Comparison of ENCODE assay signal across 8 cellular contexts in the genomic region with DNA sequence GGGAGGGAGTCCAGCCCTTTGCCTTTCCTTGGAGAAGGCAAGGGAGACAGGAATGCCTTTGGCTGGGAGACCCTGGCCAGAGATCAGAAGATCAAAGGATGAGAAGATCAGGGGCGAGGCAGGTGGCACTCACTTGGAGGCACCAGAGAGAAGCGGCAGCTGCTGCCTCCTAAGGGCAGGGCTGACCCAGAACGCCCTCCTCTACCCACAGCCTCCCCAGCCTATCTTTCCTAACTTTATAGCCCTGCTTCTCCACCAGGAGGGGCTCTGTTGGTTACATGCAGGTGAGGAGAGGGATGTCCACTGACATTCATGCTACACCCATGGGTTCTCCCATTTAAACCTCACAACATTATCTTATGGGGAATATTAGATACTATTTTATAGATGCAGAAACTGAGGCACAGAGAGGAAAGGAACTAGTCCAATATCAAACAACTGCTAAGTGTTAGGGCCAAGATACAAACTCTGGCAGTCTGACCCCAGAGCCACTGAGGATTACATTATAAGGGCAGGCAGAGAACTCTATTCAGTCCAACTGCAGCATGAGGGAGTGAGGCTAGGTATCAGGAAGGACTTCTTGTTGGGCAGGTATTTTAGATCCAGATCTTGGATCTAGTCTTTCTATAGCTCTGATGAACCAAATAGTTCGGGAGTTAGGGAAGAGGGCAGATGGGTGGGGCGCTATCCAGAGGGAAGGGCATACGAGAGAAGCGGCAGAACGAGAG. TPM values are rescaled to one million over a fixed set of nuclear protein-coding genes. Genes with fewer than 3 reads are reported as not detected.
DNase-seq lines count a peak whose midpoint lies in the region; ATAC-seq, FAIRE-seq and TF ChIP-seq lines count a peak whose summit lies in the region.

No MANE protein-coding gene starts in this region.

- TF ChIP-seq RAD21 in A549 (conservative IDR thresholded peaks at IDR 0.05 in 1 of 2, IDR thresholded peaks at IDR 0.05 in 1 of 2), result peak; percentile 19 to 46; a peak in 2 of 5 replicates
- no peak; the same call in none of the 2 replicates for TF ChIP-seq RAD21 in HCT116 (IDR thresholded peaks at IDR 0.05; ENCODE audit: low read depth)

- POLR2A ChIA-PET in A549 (lab: Yijun Ruan, JAX) (no interaction called here), HCT116 (lab: Charles Lee) (interaction anchor here (0.6 kb wide), 1 partner anchor 88 kb away, joined by 3 read pairs; no protein-coding TSS in a partner anchor)

- H3K36me3 ChIP-seq in HCT116 (ENCODE audit: control insufficient read depth in 1 of 2, insufficient read depth in 2 of 2, low read length in 2 of 2), result no peaks in the 10 kb centered on the region

- peak overlapping the region in 1 of 2 experiments; percentile 77; a peak in 4 of 6 replicates for H3K27ac ChIP-seq in A549
- no peak overlapping the region for H3K27ac ChIP-seq in HCT116 (ENCODE audit: low read depth, low read length)
- no peak overlapping the region for H3K27ac ChIP-seq in VCaP

- H3K27me3 Mint-ChIP-seq in immature natural killer cell (ENCODE audit: low read depth in 3 of 3), result peaks cover 3 to 10% (median 5%) of the 10 kb centered on the region in 3 donors
- H3K27me3 Mint-ChIP-seq in activated CD8-positive, alpha-beta memory T cell treated with anti-CD3 and anti-CD28 coated beads, Interleukin-2, amount 10 ng/mL, durations not matched to agents 7 days and 5 days, result peaks cover 66% of the 10 kb centered on the region

- no TSS peak for BruUV-seq in HCT116 (replicated peaks; lab: Mats Ljungman, UMichigan)

- no peak for TF ChIP-seq EP300 in A549 (IDR thresholded peaks at IDR 0.05)

- peak; percentile 59 to 72 for DNase-seq in A549 (ENCODE audit: low read depth in 1 of 2, low spot score in 1 of 2)
- DNase-seq in HCT116 (ENCODE audit: low read depth, low spot score), result no peak
- DNase-seq in immature natural killer cell, result no peak
- no peak for DNase-seq in AG20443 (ENCODE audit: low spot score)
- no peak for DNase-seq in activated CD8-positive, alpha-beta memory T cell treated with anti-CD3 and anti-CD28 coated beads, Interleukin-2, amount 10 ng/mL, durations not matched to agents 7 days and 5 days
- no peak for DNase-seq in superior temporal gyrus (ENCODE audit: extremely low spot score)
- DNase-seq in NCI-H1694 treated with DMSO at 0.1 percent for 48 hours (lab: John Stamatoyannopoulos, UW), result no peak

- TF ChIP-seq POLR2A in A549 (IDR thresholded peaks at IDR 0.05; ENCODE audit: low read length), result no peak
- TF ChIP-seq POLR2A in HCT116 (IDR thresholded peaks at IDR 0.05; ENCODE audit: borderline replicate concordance, extremely low read depth, insufficient read depth, insufficient read length), result no peak

- WGBS in A549 (ENCODE audit: missing lambda C conversion rate), result 55% methylated on average over 8 of the region's 8 CpGs

- H3K4me1 Mint-ChIP-seq in immature natural killer cell, result peaks cover 21 to 55% of the 10 kb centered on the region in 2 donors
- H3K4me1 Mint-ChIP-seq in activated CD8-positive, alpha-beta memory T cell treated with anti-CD3 and anti-CD28 coated beads, Interleukin-2, amount 10 ng/mL, durations not matched to agents 7 days and 5 days, result peaks cover 5% of the 10 kb centered on the region

- no peaks in the 10 kb centered on the region for H3K9me3 Mint-ChIP-seq in immature natural killer cell
- H3K9me3 Mint-ChIP-seq in activated CD8-positive, alpha-beta memory T cell treated with anti-CD3 and anti-CD28 coated beads, Interleukin-2, amount 10 ng/mL, durations not matched to agents 7 days and 5 days (ENCODE audit: low read depth), result no peaks in the 10 kb centered on the region

- intact Hi-C loops in HCT116 (cut with micrococcal nuclease), result no loop called here

- peak; percentile 57 to 87; a peak in 5 of 6 replicates for ATAC-seq in A549
- peak; percentile 95 for ATAC-seq in HCT116
- no peak for ATAC-seq in activated CD8-positive, alpha-beta memory T cell treated with anti-CD3 and anti-CD28 coated beads, Interleukin-2, amount 10 ng/mL, durations not matched to agents 7 days and 5 days

- no peaks in the 10 kb centered on the region for H3K9me2 ChIP-seq in HCT116 (ENCODE audit: insufficient read depth)

- H2AFZ ChIP-seq in HCT116 (ENCODE audit: low read depth, low read length, poor library complexity, severe bottlenecking), result peak overlapping the region; percentile 18

- H3K79me2 ChIP-seq in HCT116 (ENCODE audit: insufficient read depth, low read length), result no peaks in the 10 kb centered on the region

- peak overlapping the region in 5 of 6 donors; percentile 22 to 79 (median 62) for H3K27ac Mint-ChIP-seq in immature natural killer cell
- no peak overlapping the region for H3K27ac Mint-ChIP-seq in activated CD8-positive, alpha-beta memory T cell treated with anti-CD3 and anti-CD28 coated beads, Interleukin-2, amount 10 ng/mL, durations not matched to agents 7 days and 5 days

- CTCF ChIA-PET in A549 (lab: Yijun Ruan, JAX) (interaction anchor here (0.6 to 6.5 kb wide), 13 partner anchors 8 to 105 kb away, joined by 3 to 42 read pairs (median 14); partner anchors contain the start of gene LGR6), HCT116 (lab: Charles Lee) (interaction anchor here (0.8 to 2.2 kb wide), 4 partner anchors 12 to 100 kb away, joined by 3 to 6 read pairs (median 4); no protein-coding TSS in a partner anchor)
- CTCF ChIA-PET in activated CD8-positive, alpha-beta memory T cell treated with anti-CD3 and anti-CD28 coated beads, Interleukin-2, amount 10 ng/mL, durations not matched to agents 7 days and 5 days (lab: Charles Lee), result interaction anchor here (1.0 to 3.5 kb wide), 4 partner anchors 20 to 493 kb away, joined by 3 to 15 read pairs (median 4); partner anchors contain the start of gene LGR6

- no peak for FAIRE-seq in A549 (lab: Jason Lieb, UNC)

- no peak overlapping the region for H3K9ac ChIP-seq in HCT116 (ENCODE audit: low read length)

- H3K4me3 ChIP-seq in A549, result peak overlapping the region; percentile 37; the same call in 1 of the 3 replicates
- H3K4me3 ChIP-seq in HCT116 (replicated peaks in 1 of 2; ENCODE audit: low read depth in 1 of 2, low read length in 2 of 2), result 0 out of 4 replicates have a peak overlapping the region, but pooled peaks of 1 of the 2 experiments have one; percentile 8

- H3K9me3 ChIP-seq in A549 (no peaks in the 10 kb centered on the region), HCT116 (ENCODE audit: control insufficient read depth in 1 of 2, insufficient read depth in 1 of 2, low read depth in 1 of 2, low read length in 2 of 2) (no peaks in the 10 kb centered on the region)

- H3K4me1 ChIP-seq in A549 (peaks cover 24% of the 10 kb centered on the region), HCT116 (ENCODE audit: control insufficient read depth in 1 of 2, insufficient read depth in 2 of 2, low read length in 2 of 2) (peaks cover 0 to 6% of the 10 kb centered on the region in 2 experiments; a peak in 2 of 4 replicates)

- RAD21 ChIA-PET in HCT116 (lab: Charles Lee; ENCODE audit: low non-redundant PET in 1 of 2, low total read pairs in 2 of 2, uncharacterized antibody in 2 of 2, unreplicated experiment in 2 of 2), result no interaction called here

- H3K4me3 Mint-ChIP-seq in immature natural killer cell, result peak overlapping the region; percentile 63 to 91 (median 85)
- no peak overlapping the region for H3K4me3 Mint-ChIP-seq in activated CD8-positive, alpha-beta memory T cell treated with anti-CD3 and anti-CD28 coated beads, Interleukin-2, amount 10 ng/mL, durations not matched to agents 7 days and 5 days

- TF ChIP-seq CTCF in A549 (IDR thresholded peaks at IDR 0.05) (peak; percentile 30; the same call in 2 of the 3 replicates), HCT116 (IDR thresholded peaks at IDR 0.05 in 2 of 3, conservative IDR thresholded peaks at IDR 0.05 in 1 of 3; ENCODE audit: borderline replicate concordance in 1 of 3, insufficient read depth in 1 of 3, low read depth in 2 of 3, low read length in 2 of 3) (peak; percentile 63 to 89 (median 68)), VCaP (conservative IDR thresholded peaks at IDR 0.05) (peak; percentile 32)

- no peaks in the 10 kb centered on the region for H4K20me1 ChIP-seq in HCT116 (ENCODE audit: insufficient read depth)

- H3K36me3 Mint-ChIP-seq in immature natural killer cell, result peaks cover 0 to 16% (median 3%) of the 10 kb centered on the region in 3 donors
- no peaks in the 10 kb centered on the region for H3K36me3 Mint-ChIP-seq in activated CD8-positive, alpha-beta memory T cell treated with anti-CD3 and anti-CD28 coated beads, Interleukin-2, amount 10 ng/mL, durations not matched to agents 7 days and 5 days

- H3K27me3 ChIP-seq in HCT116 (ENCODE audit: insufficient read depth, low read length), result peaks cover 49% of the 10 kb centered on the region; the same call in 1 of the 2 replicates

- H3K4me2 ChIP-seq in A549, result peak overlapping the region; percentile 60
- 0 out of 2 replicates have a peak overlapping the region, but pooled peaks have one; percentile 15 for H3K4me2 ChIP-seq in HCT116 (ENCODE audit: low read length)

TF ChIP-seq in A549, 52 proteins besides CTCF, POLR2A, EP300 and RAD21 (continues in another document):
- no peak for TF ChIP-seq NR3C1 (IDR thresholded peaks at IDR 0.05)

RNA-seq across cellular contexts. Expression of gene LGR6, which starts 19.9 kb away (rescaled TPM):
- 0.84 and 1.3 TPM in 2 replicates for polyA plus RNA-seq in A549 (2011; rRNA removed)
- 0.15 and 0.19 TPM in 2 replicates for polyA plus RNA-seq in A549 (2012; cell fraction: cytosol; rRNA removed)
- polyA plus RNA-seq in A549 (2012; cell fraction: nucleus; rRNA removed), result 0.61 and 0.73 TPM in 2 replicates
- polyA plus RNA-seq in A549 (2017; fragmentation: RNase III; extraction: RNeasy Plus Mini Kit Qiagen cat#74134 plus additional on column Dnase treatment), result 0.60 to 1.3 TPM (median 1.1 TPM) in 3 replicates
- polyA minus RNA-seq in A549 (2011; rRNA and poly(A)+ RNA removed), result 3.1 and 4.3 TPM in 2 replicates
- 0.20 TPM for total RNA-seq in HCT116 (2021; ENCODE audit: unreplicated experiment)
- 0.48 and 1.2 TPM in 2 replicates for polyA plus RNA-seq in HCT116 (2012)
- polyA plus RNA-seq in immature natural killer cell, result 10 to 100 TPM; 10.9 to 26.8 (median 21.1) TPM
- under 1 TPM in 1 of 2 experiments, not detected in 1; 0.26 TPM for total RNA-seq in activated CD8-positive, alpha-beta memory T cell treated with anti-CD3 and anti-CD28 coated beads, Interleukin-2, amount 10 ng/mL, durations not matched to agents 7 days and 5 days

RNA-seq across cellular contexts. Expression of gene PTPN7, which starts 53.1 kb away (rescaled TPM):
- polyA plus RNA-seq in A549 (2011; rRNA removed) (0.08 TPM in 1 of 2 replicates, not detected in the other), A549 (2017; fragmentation: RNase III; extraction: RNeasy Plus Mini Kit Qiagen cat#74134 plus additional on column Dnase treatment) (not detected in 3 replicates), immature natural killer cell (100 to 1,000 TPM in 1 of 3 donors, 10 to 100 TPM in 2; 55.4 to 126 (median 58.4) TPM)
- 0.03 and 0.07 TPM in 2 replicates for polyA plus RNA-seq in A549 (2012; cell fraction: cytosol; rRNA removed)
- 0.06 TPM in 1 of 2 replicates, not detected in the other for polyA plus RNA-seq in A549 (2012; cell fraction: nucleus; rRNA removed)
- not detected in 2 replicates for polyA minus RNA-seq in A549 (2011; rRNA and poly(A)+ RNA removed)
- total RNA-seq in HCT116 (2021; ENCODE audit: unreplicated experiment), result 0.76 TPM
- polyA plus RNA-seq in HCT116 (2012), result 0.12 and 0.25 TPM in 2 replicates
- 100 to 1,000 TPM; 228 to 410 TPM for total RNA-seq in activated CD8-positive, alpha-beta memory T cell treated with anti-CD3 and anti-CD28 coated beads, Interleukin-2, amount 10 ng/mL, durations not matched to agents 7 days and 5 days

Comparison
In these comparisons a context has a peak if more than half of its experiments do, and no peak if none do; other contexts are left out.
1. DNase-seq: peak in A549 (2 of 2); none in HCT116 (single experiment), immature natural killer cell (0 of 3), AG20443 (single experiment), activated CD8-positive, alpha-beta memory T cell treated with anti-CD3 and anti-CD28 coated beads, Interleukin-2, amount 10 ng/mL, durations not matched to agents 7 days and 5 days (single experiment), superior temporal gyrus (single experiment) and NCI-H1694 treated with DMSO at 0.1 percent for 48 hours (single experiment).
2. RNA of gene PTPN7, which starts 53.1 kb away (total RNA-seq): 228 to 410 TPM in activated CD8-positive, alpha-beta memory T cell treated with anti-CD3 and anti-CD28 coated beads, Interleukin-2, amount 10 ng/mL, durations not matched to agents 7 days and 5 days; 0.76 TPM in HCT116 (single experiment); every median in the first group is over 100 times any median in the second.
3. Of the 6 proteins assayed by ChIP-seq in both A549 and HCT116: peak only in A549: MAX and RAD21; only in HCT116: none; in both: CTCF; in neither: 3.
4. Peak in every context shown above with its lines, with median percentiles within 50 percentile points of each other: CTCF ChIP-seq.